ENCODE assay signal across 14 cellular contexts in genomic region chr2:149261672-149262071, GRCh38.
"Had no signal": no experiment of that assay in that cellular context is flagged by ENCODE, and none has a peak within 500 bp of the region (broad histone marks: within the 10 kb centered on the region; RNA-seq: fewer than 3 reads in every experiment).

No MANE protein-coding gene starts in this region.

- H3K4me3 ChIP-seq: ascending aorta, dorsolateral prefrontal cortex, mucosa of descending colon, testis, upper lobe of right lung had no signal

- H3K36me3 ChIP-seq: ascending aorta, upper lobe of right lung had no signal

- H3K9me3 ChIP-seq: ascending aorta, mucosa of descending colon, testis, upper lobe of right lung had no signal

- H3K27me3 ChIP-seq: ascending aorta, testis had no signal

- H3K27ac ChIP-seq: ascending aorta, dorsolateral prefrontal cortex, testis, upper lobe of right lung had no signal

- DNase-seq: activated CD4-positive, alpha-beta memory T cell treated with anti-CD3 and anti-CD28 coated beads, Interleukin-2, amount 10 ng/mL, durations not matched to agents 7 days and 5 days; activated CD4-positive, alpha-beta T cell treated with anti-CD3 and anti-CD28 coated beads for 36 hours; activated T-cell treated with anti-CD3 and anti-CD28 coated beads, Interleukin-2, amount 50 U/mL, for 72 hours; dorsolateral prefrontal cortex; hippocampal formation; mammary epithelial cell; mucosa of descending colon; natural killer cell; stimulated activated CD4-positive, alpha-beta T cell treated with anti-CD3 and anti-CD28 coated beads, Interleukin-4, amount 100 ng/mL, for 24 hours; stimulated activated naive CD8-positive, alpha-beta T cell treated with anti-CD3 and anti-CD28 coated beads, Interleukin-15, amount 100 ng/mL, for 72 hours; T-helper 9 cell; testis; upper lobe of right lung had no signal

- ATAC-seq: activated CD4-positive, alpha-beta T cell treated with anti-CD3 and anti-CD28 coated beads for 36 hours; activated T-cell treated with anti-CD3 and anti-CD28 coated beads, Interleukin-2, amount 50 U/mL, for 72 hours; mucosa of descending colon; natural killer cell; stimulated activated naive CD8-positive, alpha-beta T cell treated with anti-CD3 and anti-CD28 coated beads, Interleukin-15, amount 100 ng/mL, for 72 hours; upper lobe of right lung had no signal

- H3K4me1 ChIP-seq: ascending aorta, testis, upper lobe of right lung had no signal
